ENCODE assay signal across 1 cellular context in genomic region chr6:26043389-26044139, GRCh38.
A peak's percentile ranks its signal among the peaks of the same experiment; 100 is the strongest.
TF ChIP-seq lines count a peak whose summit lies in the region.

No MANE protein-coding gene starts in this region.

TF ChIP-seq in GM12878, 131 proteins besides CTCF, POLR2A, EP300 and RAD21 (continued from another document and continues in another):
- no peak for TF ChIP-seq PAX5 (IDR thresholded peaks at IDR 0.05; ENCODE audit: borderline replicate concordance, low read depth, low read length)
- TF ChIP-seq, protein P1, sequence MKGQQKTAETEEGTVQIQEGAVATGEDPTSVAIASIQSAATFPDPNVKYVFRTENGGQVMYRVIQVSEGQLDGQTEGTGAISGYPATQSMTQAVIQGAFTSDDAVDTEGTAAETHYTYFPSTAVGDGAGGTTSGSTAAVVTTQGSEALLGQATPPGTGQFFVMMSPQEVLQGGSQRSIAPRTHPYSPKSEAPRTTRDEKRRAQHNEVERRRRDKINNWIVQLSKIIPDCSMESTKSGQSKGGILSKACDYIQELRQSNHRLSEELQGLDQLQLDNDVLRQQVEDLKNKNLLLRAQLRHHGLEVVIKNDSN (IDR thresholded peaks at IDR 0.05; ENCODE audit: borderline replicate concordance, extremely low read length, insufficient read depth, low read depth, low read length): no peak
- TF ChIP-seq ZNF622 (IDR thresholded peaks at IDR 0.05): no peak
- TF ChIP-seq SMC3 (IDR thresholded peaks at IDR 0.05; ENCODE audit: borderline replicate concordance, low read length): no peak
- 0 out of 4 replicates have a peak, but pooled peaks of 1 of the 2 experiments have one; percentile 14 for TF ChIP-seq BHLHE40 (IDR thresholded peaks at IDR 0.05; ENCODE audit: borderline replicate concordance in 1 of 2, low read depth in 2 of 2, low read length in 1 of 2)
- TF ChIP-seq, protein P2, sequence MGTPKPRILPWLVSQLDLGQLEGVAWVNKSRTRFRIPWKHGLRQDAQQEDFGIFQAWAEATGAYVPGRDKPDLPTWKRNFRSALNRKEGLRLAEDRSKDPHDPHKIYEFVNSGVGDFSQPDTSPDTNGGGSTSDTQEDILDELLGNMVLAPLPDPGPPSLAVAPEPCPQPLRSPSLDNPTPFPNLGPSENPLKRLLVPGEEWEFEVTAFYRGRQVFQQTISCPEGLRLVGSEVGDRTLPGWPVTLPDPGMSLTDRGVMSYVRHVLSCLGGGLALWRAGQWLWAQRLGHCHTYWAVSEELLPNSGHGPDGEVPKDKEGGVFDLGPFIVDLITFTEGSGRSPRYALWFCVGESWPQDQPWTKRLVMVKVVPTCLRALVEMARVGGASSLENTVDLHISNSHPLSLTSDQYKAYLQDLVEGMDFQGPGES (IDR thresholded peaks at IDR 0.05): peak; percentile 73; the same call in 1 of the 2 replicates
- no peak for TF ChIP-seq TCF12 (IDR thresholded peaks at IDR 0.05; ENCODE audit: low read depth, low read length)
- TF ChIP-seq RELA (IDR thresholded peaks at IDR 0.05; ENCODE audit: borderline replicate concordance, partially characterized antibody): peak; percentile 3
- no peak for TF ChIP-seq BCL11A (IDR thresholded peaks at IDR 0.05; ENCODE audit: low read depth, low read length)
- TF ChIP-seq E4F1 (IDR thresholded peaks at IDR 0.05; ENCODE audit: borderline replicate concordance, partially characterized antibody): no peak
- no peak; the same call in 1 of the 2 replicates for TF ChIP-seq TBL1XR1 (IDR thresholded peaks at IDR 0.05; ENCODE audit: low read depth, low read length)
- TF ChIP-seq PAX8 (IDR thresholded peaks at IDR 0.05): no peak
- TF ChIP-seq IRF5 (IDR thresholded peaks at IDR 0.05; ENCODE audit: borderline replicate concordance): no peak
- no peak for TF ChIP-seq KDM1A (IDR thresholded peaks at IDR 0.05; ENCODE audit: borderline replicate concordance)
- TF ChIP-seq IRF4 (IDR thresholded peaks at IDR 0.05; ENCODE audit: low read depth, low read length): no peak
- TF ChIP-seq ETV6 (conservative IDR thresholded peaks at IDR 0.05 in 1 of 2, IDR thresholded peaks at IDR 0.05 in 1 of 2; ENCODE audit: borderline replicate concordance in 1 of 2, low read depth in 1 of 2): no peak
- TF ChIP-seq RUNX3 (IDR thresholded peaks at IDR 0.05; ENCODE audit: low read length): no peak
- no peak for TF ChIP-seq SPI1 (IDR thresholded peaks at IDR 0.05; ENCODE audit: borderline replicate concordance, insufficient read depth, low read depth, low read length)
- peak; percentile 84 for TF ChIP-seq YY1 (IDR thresholded peaks at IDR 0.05; ENCODE audit: low read depth, low read length)
- TF ChIP-seq NR2C2 (IDR thresholded peaks at IDR 0.05; ENCODE audit: borderline replicate concordance, control insufficient read depth, insufficient read length, low read depth): no peak
- peak; percentile 96 for TF ChIP-seq ZBED1 (IDR thresholded peaks at IDR 0.05; ENCODE audit: borderline replicate concordance)
- peak; percentile 39; the same call in 1 of the 2 replicates for TF ChIP-seq BACH1 (IDR thresholded peaks at IDR 0.05; ENCODE audit: borderline replicate concordance)
- TF ChIP-seq MTA3 (IDR thresholded peaks at IDR 0.05; ENCODE audit: borderline replicate concordance, low read length): peak; percentile 84
- TF ChIP-seq ZBTB4 (CRISPR knock-in tag; IDR thresholded peaks at IDR 0.05): peak; percentile 77; the same call in 1 of the 2 replicates
- no peak for TF ChIP-seq REST (IDR thresholded peaks at IDR 0.05; ENCODE audit: low read depth, low read length)
- peak; percentile 94 for TF ChIP-seq POLR2AphosphoS5 (IDR thresholded peaks at IDR 0.05; ENCODE audit: low read length)
- no peak for TF ChIP-seq FOXK2 (IDR thresholded peaks at IDR 0.05)
- TF ChIP-seq ZNF217 (IDR thresholded peaks at IDR 0.05): peak; percentile 19; the same call in 1 of the 2 replicates
- peak; percentile 92 for TF ChIP-seq NFXL1 (IDR thresholded peaks at IDR 0.05; ENCODE audit: borderline replicate concordance)
- peak; percentile 89; the same call in 1 of the 2 replicates for TF ChIP-seq TCF3 (IDR thresholded peaks at IDR 0.05; ENCODE audit: borderline replicate concordance, insufficient read depth, low read depth, low read length)
- TF ChIP-seq MLLT1 (IDR thresholded peaks at IDR 0.05): peak; percentile 11
- TF ChIP-seq, protein P3, sequence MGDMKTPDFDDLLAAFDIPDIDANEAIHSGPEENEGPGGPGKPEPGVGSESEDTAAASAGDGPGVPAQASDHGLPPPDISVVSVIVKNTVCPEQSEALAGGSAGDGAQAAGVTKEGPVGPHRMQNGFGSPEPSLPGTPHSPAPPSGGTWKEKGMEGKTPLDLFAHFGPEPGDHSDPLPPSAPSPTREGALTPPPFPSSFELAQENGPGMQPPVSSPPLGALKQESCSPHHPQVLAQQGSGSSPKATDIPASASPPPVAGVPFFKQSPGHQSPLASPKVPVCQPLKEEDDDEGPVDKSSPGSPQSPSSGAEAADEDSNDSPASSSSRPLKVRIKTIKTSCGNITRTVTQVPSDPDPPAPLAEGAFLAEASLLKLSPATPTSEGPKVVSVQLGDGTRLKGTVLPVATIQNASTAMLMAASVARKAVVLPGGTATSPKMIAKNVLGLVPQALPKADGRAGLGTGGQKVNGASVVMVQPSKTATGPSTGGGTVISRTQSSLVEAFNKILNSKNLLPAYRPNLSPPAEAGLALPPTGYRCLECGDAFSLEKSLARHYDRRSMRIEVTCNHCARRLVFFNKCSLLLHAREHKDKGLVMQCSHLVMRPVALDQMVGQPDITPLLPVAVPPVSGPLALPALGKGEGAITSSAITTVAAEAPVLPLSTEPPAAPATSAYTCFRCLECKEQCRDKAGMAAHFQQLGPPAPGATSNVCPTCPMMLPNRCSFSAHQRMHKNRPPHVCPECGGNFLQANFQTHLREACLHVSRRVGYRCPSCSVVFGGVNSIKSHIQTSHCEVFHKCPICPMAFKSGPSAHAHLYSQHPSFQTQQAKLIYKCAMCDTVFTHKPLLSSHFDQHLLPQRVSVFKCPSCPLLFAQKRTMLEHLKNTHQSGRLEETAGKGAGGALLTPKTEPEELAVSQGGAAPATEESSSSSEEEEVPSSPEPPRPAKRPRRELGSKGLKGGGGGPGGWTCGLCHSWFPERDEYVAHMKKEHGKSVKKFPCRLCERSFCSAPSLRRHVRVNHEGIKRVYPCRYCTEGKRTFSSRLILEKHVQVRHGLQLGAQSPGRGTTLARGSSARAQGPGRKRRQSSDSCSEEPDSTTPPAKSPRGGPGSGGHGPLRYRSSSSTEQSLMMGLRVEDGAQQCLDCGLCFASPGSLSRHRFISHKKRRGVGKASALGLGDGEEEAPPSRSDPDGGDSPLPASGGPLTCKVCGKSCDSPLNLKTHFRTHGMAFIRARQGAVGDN (IDR thresholded peaks at IDR 0.05): no peak
- no peak for TF ChIP-seq TCF7 (IDR thresholded peaks at IDR 0.05; ENCODE audit: borderline replicate concordance)
- peak; percentile 77 for TF ChIP-seq KAT2A (conservative IDR thresholded peaks at IDR 0.05; ENCODE audit: control insufficient read depth, low read depth, low read length)
- no peak; the same call in 1 of the 2 replicates for TF ChIP-seq RELB (IDR thresholded peaks at IDR 0.05; ENCODE audit: low read depth)
- TF ChIP-seq SP1 (IDR thresholded peaks at IDR 0.05; ENCODE audit: low read depth, low read length): peak; percentile 89
